ENCODE assay signal across 18 cellular contexts in genomic region chr15:69812881-69813280, GRCh38.
A peak's percentile ranks its signal among the peaks of the same experiment; 100 is the strongest.
DNase-seq lines count a peak whose midpoint lies in the region; ATAC-seq and TF ChIP-seq lines count a peak whose summit lies in the region.
"Had no signal": no experiment of that assay in that cellular context is flagged by ENCODE, and none has a peak within 500 bp of the region (broad histone marks: within the 10 kb centered on the region; RNA-seq: fewer than 3 reads in every experiment).

No MANE protein-coding gene starts in this region.

- in situ Hi-C loops in GM23248 (cut with MboI) = no loop called here

- no peak overlapping the region for H2AFZ ChIP-seq in GM23248
- H2AFZ ChIP-seq: parathyroid adenoma had no signal

- H3K27me3 ChIP-seq in GM23248 (replicated peaks; ENCODE audit: insufficient read depth) (peaks cover 17% of the 10 kb centered on the region), foreskin keratinocyte (peaks cover 58% of the 10 kb centered on the region), neutrophil (no peaks in the 10 kb centered on the region)
- H3K27me3 ChIP-seq: brain microvascular endothelial cell, right lobe of liver had no signal

- no peak overlapping the region for H3K9ac ChIP-seq in GM23248
- H3K9ac ChIP-seq: parathyroid adenoma had no signal

- H3K36me3 ChIP-seq in GM23248 (ENCODE audit: low read depth) (no peaks in the 10 kb centered on the region), neutrophil (no peaks in the 10 kb centered on the region)
- H3K36me3 ChIP-seq: brain microvascular endothelial cell, heart right ventricle, MG63, right lobe of liver had no signal

- ATAC-seq in foreskin keratinocyte = peak; percentile 31
- ATAC-seq: activated naive CD8-positive, alpha-beta T cell treated with anti-CD3 and anti-CD28 coated beads, Interleukin-2, amount 50 U/mL, for 24 hours; heart right ventricle; naive thymus-derived CD4-positive, alpha-beta T cell; right lobe of liver had no signal

- H3K4me3 ChIP-seq in GM23248 (no peak overlapping the region), neutrophil (ENCODE audit: low read depth in 1 of 2, low read length in 1 of 2) (peak overlapping the region in 1 of 2 experiments; percentile 34)
- H3K4me3 ChIP-seq: heart right ventricle, MG63, right lobe of liver had no signal

- H3K4me1 ChIP-seq in GM23248 (ENCODE audit: insufficient read depth) = no peaks in the 10 kb centered on the region
- no peaks in the 10 kb centered on the region for H3K4me1 ChIP-seq in foreskin keratinocyte
- peaks cover 41 to 58% of the 10 kb centered on the region in 2 experiments for H3K4me1 ChIP-seq in neutrophil (ENCODE audit: control insufficient read depth in 1 of 2, insufficient read depth in 1 of 2, low read depth in 1 of 2, low read length in 1 of 2)
- H3K4me1 ChIP-seq: parathyroid adenoma, right lobe of liver had no signal

- TF ChIP-seq CTCF in foreskin keratinocyte (conservative IDR thresholded peaks at IDR 0.05) (no peak), neutrophil (IDR thresholded peaks at IDR 0.05) (no peak)

- WGBS in GM23248 (ENCODE audit: low coverage in 1 of 2, low lambda C conversion rate in 2 of 2, missing lambda C conversion rate in 2 of 2), 2 experiments = 32 to 40% methylated on average over 9 to 20 of the region's 20 CpGs

- DNase-seq in GM23248 (peak; percentile 6), NCI-H69 (lab: John Stamatoyannopoulos, UW) (peak; percentile 70), foreskin keratinocyte (no peak), AML-193 (lab: John Stamatoyannopoulos, UW) (no peak), DMS114 treated with DMSO at 0.1 percent for 48 hours (lab: John Stamatoyannopoulos, UW; ENCODE audit: unreplicated experiment) (no peak), SK-N-DZ (ENCODE audit: low spot score) (no peak)
- DNase-seq in activated CD8-positive, alpha-beta memory T cell treated with anti-CD3 and anti-CD28 coated beads, Interleukin-2, amount 50 U/mL, for 48 hours = no peak
- DNase-seq: activated CD4-positive, alpha-beta T cell treated with anti-CD3 and anti-CD28 coated beads for 4 hours; activated effector memory CD4-positive, alpha-beta T cell treated with anti-CD3 and anti-CD28 coated beads, Interleukin-2, amount 50 U/mL, for 16 hours; activated naive CD8-positive, alpha-beta T cell treated with anti-CD3 and anti-CD28 coated beads, Interleukin-2, amount 50 U/mL, for 24 hours; brain microvascular endothelial cell; heart right ventricle; MG63; naive thymus-derived CD4-positive, alpha-beta T cell; NCI-H1436; right lobe of liver had no signal

- H4K20me1 ChIP-seq in GM23248 (ENCODE audit: insufficient read depth) = no peaks in the 10 kb centered on the region

- H3K9me3 ChIP-seq in GM23248 (ENCODE audit: low read depth) (no peaks in the 10 kb centered on the region), neutrophil (no peaks in the 10 kb centered on the region)
- H3K9me3 ChIP-seq: heart right ventricle, MG63, right lobe of liver had no signal

- H3K27ac ChIP-seq in GM23248 (no peak overlapping the region), foreskin keratinocyte (no peak overlapping the region), neutrophil (peak overlapping the region; percentile 18)
- H3K27ac ChIP-seq: brain microvascular endothelial cell, heart right ventricle, parathyroid adenoma, right lobe of liver had no signal

- no peaks in the 10 kb centered on the region for H3K9me2 ChIP-seq in GM23248 (ENCODE audit: insufficient read depth)

- H3F3A ChIP-seq in GM23248 (ENCODE audit: insufficient read depth) = no peaks in the 10 kb centered on the region

- no peak overlapping the region for H3K4me2 ChIP-seq in GM23248 (ENCODE audit: unreplicated experiment)

- H3K79me2 ChIP-seq in GM23248 (ENCODE audit: insufficient read depth) = no peaks in the 10 kb centered on the region
- H3K79me2 ChIP-seq: parathyroid adenoma had no signal

Comparison
In these comparisons a context has a peak if more than half of its experiments do, and no peak if none do; other contexts are left out.
1. DNase-seq: peak in GM23248 (single experiment) and NCI-H69 (single experiment); none in foreskin keratinocyte (0 of 2), AML-193 (0 of 2), activated CD8-positive, alpha-beta memory T cell treated with anti-CD3 and anti-CD28 coated beads, Interleukin-2, amount 50 U/mL, for 48 hours (single experiment), DMS114 treated with DMSO at 0.1 percent for 48 hours (single experiment) and SK-N-DZ (single experiment).